Comparison of ENCODE assay signal across 15 cellular contexts in genomic region chr9:69585571-69585970, GRCh38.
A peak's percentile ranks its signal among the peaks of the same experiment; 100 is the strongest.
DNase-seq lines count a peak whose midpoint lies in the region; ATAC-seq and TF ChIP-seq lines count a peak whose summit lies in the region.
"Had no signal": no experiment of that assay in that cellular context is flagged by ENCODE, and none has a peak within 500 bp of the region (broad histone marks: within the 10 kb centered on the region; RNA-seq: fewer than 3 reads in every experiment).

No MANE protein-coding gene starts in this region.

- H2AFZ ChIP-seq in trophoblast cell (ENCODE audit: insufficient read depth, low read length, poor library complexity): no peak overlapping the region

- H3K23ac ChIP-seq in trophoblast cell (ENCODE audit: low read length): no peak overlapping the region

- TF ChIP-seq CTCF in RWPE2 (IDR thresholded peaks at IDR 0.05; ENCODE audit: poor library complexity, severe bottlenecking): no peak
- TF ChIP-seq CTCF in epithelial cell of esophagus (IDR thresholded peaks at IDR 0.05; ENCODE audit: insufficient read depth, low read depth, low read length, missing control alignments): no peak
- TF ChIP-seq CTCF in suprapubic skin (IDR thresholded peaks at IDR 0.05): no peak

- H3K79me2 ChIP-seq in trophoblast cell (ENCODE audit: control insufficient read depth, insufficient read depth, low read length, poor library complexity): no peaks in the 10 kb centered on the region

- H4K91ac ChIP-seq in trophoblast cell (ENCODE audit: low read depth, low read length): no peak overlapping the region

- no peaks in the 10 kb centered on the region for H3K36me3 ChIP-seq in RWPE2 (ENCODE audit: low read depth)
- no peaks in the 10 kb centered on the region for H3K36me3 ChIP-seq in trophoblast cell (ENCODE audit: control insufficient read depth in 1 of 2, insufficient read depth in 2 of 2, low read length in 2 of 2)
- no peaks in the 10 kb centered on the region for H3K36me3 ChIP-seq in suprapubic skin

- H3K18ac ChIP-seq in trophoblast cell (ENCODE audit: low read length): no peak overlapping the region

- H3K4me1 ChIP-seq in RWPE2 (ENCODE audit: insufficient read depth, poor library complexity, severe bottlenecking) (peaks cover 7% of the 10 kb centered on the region), trophoblast cell (ENCODE audit: control insufficient read depth in 1 of 2, insufficient read depth in 2 of 2, low read length in 2 of 2) (peaks cover 0 to 3% of the 10 kb centered on the region in 2 experiments), suprapubic skin (peaks cover 8% of the 10 kb centered on the region)
- H3K4me1 ChIP-seq: Caco-2 had no signal

- no peak for TF ChIP-seq POLR2A in suprapubic skin (IDR thresholded peaks at IDR 0.05)

- H3K4me3 ChIP-seq in RWPE2 (ENCODE audit: severe bottlenecking): no peak overlapping the region
- H3K4me3 ChIP-seq in epithelial cell of esophagus (ENCODE audit: low read length): no peak overlapping the region
- H3K4me3 ChIP-seq in trophoblast cell (ENCODE audit: low read depth, low read length): peak overlapping the region; percentile 13
- H3K4me3 ChIP-seq in suprapubic skin: no peak overlapping the region
- H3K4me3 ChIP-seq: BLaER1 had no signal

- no peak overlapping the region for H2BK12ac ChIP-seq in trophoblast cell (ENCODE audit: low read length)

- ATAC-seq in RWPE2 (ENCODE audit: low read depth): peak; percentile 45; the same call in 1 of the 3 replicates
- no peak for ATAC-seq in HG03469 (IDR thresholded peaks at IDR 0.05; ENCODE audit: unreplicated experiment)
- ATAC-seq: HCT116, HepG2 had no signal

- H3K27me3 ChIP-seq in RWPE2 (ENCODE audit: insufficient read depth, poor library complexity, severe bottlenecking) (no peaks in the 10 kb centered on the region), trophoblast cell (ENCODE audit: insufficient read depth, low read length) (peaks cover 2% of the 10 kb centered on the region), suprapubic skin (no peaks in the 10 kb centered on the region)
- H3K27me3 ChIP-seq: BLaER1 had no signal

- H3K79me1 ChIP-seq in trophoblast cell (ENCODE audit: low read length): no peaks in the 10 kb centered on the region

- no peak overlapping the region for H2BK120ac ChIP-seq in trophoblast cell (ENCODE audit: insufficient read depth, low read length, poor library complexity)

- H3K9me3 ChIP-seq in RWPE2 (ENCODE audit: severe bottlenecking) (no peaks in the 10 kb centered on the region), trophoblast cell (ENCODE audit: insufficient read depth, low read depth, low read length) (no peaks in the 10 kb centered on the region), suprapubic skin (no peaks in the 10 kb centered on the region)
- H3K9me3 ChIP-seq: BLaER1, Caco-2 had no signal

- H3K9ac ChIP-seq in trophoblast cell (ENCODE audit: low read length): no peak overlapping the region
- H3K9ac ChIP-seq: BLaER1 had no signal

- H3K4ac ChIP-seq in trophoblast cell (ENCODE audit: low read depth, low read length): no peak overlapping the region

- no peak overlapping the region for H3K14ac ChIP-seq in trophoblast cell (ENCODE audit: low read length)

- in situ Hi-C loops in G401 (cut with HindIII; ENCODE audit: low sequenced_read_pairs): no loop called here

- H3K27ac ChIP-seq in RWPE2 (ENCODE audit: poor library complexity, severe bottlenecking): no peak overlapping the region
- no peak overlapping the region for H3K27ac ChIP-seq in trophoblast cell (ENCODE audit: low read depth, low read length)
- H3K27ac ChIP-seq in suprapubic skin: no peak overlapping the region
- H3K27ac ChIP-seq: 22Rv1, BLaER1 had no signal

- DNase-seq in G401 (ENCODE audit: low spot score) (peak; percentile 87), RWPE2 (ENCODE audit: low spot score) (no peak), epithelial cell of esophagus (ENCODE audit: low read depth) (peak; percentile 24), trophoblast cell (no peak), EL (no peak), suprapubic skin (ENCODE audit: low spot score in 2 of 2) (no peak)
- DNase-seq: AML-193; Caco-2; CD8-positive, alpha-beta memory T cell; DND-41 had no signal

- no peak for TF ChIP-seq EP300 in suprapubic skin (IDR thresholded peaks at IDR 0.05)

- H4K12ac ChIP-seq in trophoblast cell (ENCODE audit: low read depth, low read length): no peak overlapping the region

- no peak overlapping the region for H2BK5ac ChIP-seq in trophoblast cell (ENCODE audit: low read depth, low read length, poor library complexity)

- no peak overlapping the region for H3K4me2 ChIP-seq in trophoblast cell (ENCODE audit: low read length)
- H3K4me2 ChIP-seq: BLaER1 had no signal

- H2AK5ac ChIP-seq in trophoblast cell (ENCODE audit: low read length): no peak overlapping the region

- WGBS in trophoblast cell (ENCODE audit: extremely low coverage, insufficient coverage, insufficient read length): no CpG with 5 or more reads among the region's 2 CpGs
- 90% methylated on average over 2 of the region's 2 CpGs for WGBS in suprapubic skin

- no peak overlapping the region for H4K8ac ChIP-seq in trophoblast cell (ENCODE audit: low read depth, low read length)

Comparison
In these comparisons a context has a peak if more than half of its experiments do, and no peak if none do; other contexts are left out.
1. DNase-seq: peak in G401 (single experiment) and epithelial cell of esophagus (single experiment); none in RWPE2 (single experiment), trophoblast cell (0 of 2), EL (single experiment) and suprapubic skin (0 of 2).